In genomic region chr12:4308334-4308960, GRCh38 we compare ENCODE assay signal across 1 cellular context.
TF ChIP-seq lines count a peak whose summit lies in the region.

No MANE protein-coding gene starts in this region.

TF ChIP-seq in IMR-90, 13 proteins besides CTCF, POLR2A, EP300 and RAD21 (continued from another document):
- TF ChIP-seq ELK1 (IDR thresholded peaks at IDR 0.05; ENCODE audit: borderline replicate concordance, low read depth, low read length) = no peak
- no peak for TF ChIP-seq RCOR1 (IDR thresholded peaks at IDR 0.05; ENCODE audit: insufficient replicate concordance, low read length)
- no peak for TF ChIP-seq MAFK (IDR thresholded peaks at IDR 0.05; ENCODE audit: low read depth, low read length)
- no peak for TF ChIP-seq MXI1 (IDR thresholded peaks at IDR 0.05; ENCODE audit: borderline replicate concordance, low read depth, low read length)
- no peak for TF ChIP-seq SMC3 (IDR thresholded peaks at IDR 0.05; ENCODE audit: low read depth, low read length)
- TF ChIP-seq BHLHE40 (IDR thresholded peaks at IDR 0.05; ENCODE audit: low read depth, low read length) = no peak
- no peak for TF ChIP-seq RFX5 (IDR thresholded peaks at IDR 0.05; ENCODE audit: low read depth, low read length)
- no peak for TF ChIP-seq FOS (IDR thresholded peaks at IDR 0.05; ENCODE audit: low read depth, low read length)
- no peak for TF ChIP-seq USF2 (IDR thresholded peaks at IDR 0.05; ENCODE audit: low read depth, low read length)
- no peak for TF ChIP-seq MAZ (IDR thresholded peaks at IDR 0.05; ENCODE audit: borderline replicate concordance, low read depth, low read length)
- TF ChIP-seq CHD1 (IDR thresholded peaks at IDR 0.05; ENCODE audit: low read depth, low read length) = no peak
- no peak for TF ChIP-seq NFE2L2 (IDR thresholded peaks at IDR 0.05; ENCODE audit: low read depth, low read length)
